28 cellular contexts compared by ENCODE assay signal in genomic region chr15:38824719-38825118, GRCh38.
"Had no signal": no experiment of that assay in that cellular context is flagged by ENCODE, and none has a peak within 500 bp of the region (broad histone marks: within the 10 kb centered on the region; RNA-seq: fewer than 3 reads in every experiment).

No MANE protein-coding gene starts in this region.

- H3K9me3 Mint-ChIP-seq: effector memory CD8-positive, alpha-beta T cell; endodermal cell had no signal

- DNase-seq: colonic mucosa; cortex of kidney; dermis blood vessel endothelial cell; dorsolateral prefrontal cortex; effector CD4-positive, alpha-beta T cell; effector CD8-positive, alpha-beta T cell; effector memory CD4-positive, alpha-beta T cell; effector memory CD8-positive, alpha-beta T cell; endodermal cell; erythroblast; esophagus squamous epithelium; foreskin fibroblast; foreskin keratinocyte; foreskin melanocyte; gastrocnemius medialis; glutamatergic neuron; head of caudate nucleus; heart left ventricle; heart right ventricle; hippocampal formation had no signal

- H3K9me3 ChIP-seq: colonic mucosa, esophagus squamous epithelium, gastrocnemius medialis, gastroesophageal sphincter, heart left ventricle, heart right ventricle had no signal

- H3K4me3 ChIP-seq: colonic mucosa, coronary artery, dorsolateral prefrontal cortex, esophagus squamous epithelium, gastrocnemius medialis, gastroesophageal sphincter, heart left ventricle, heart right ventricle, hepatocyte had no signal

- H3K27me3 ChIP-seq: colonic mucosa, esophagus squamous epithelium, gastrocnemius medialis, gastroesophageal sphincter, heart left ventricle, heart right ventricle had no signal

- H3K4me3 Mint-ChIP-seq: dendritic cell treated with granulocyte-macrophage colony-stimulating factor and Interleukin-4, amounts not matched to agents 40 ng/mL and 50 ng/mL, for 4 days; effector memory CD8-positive, alpha-beta T cell; endodermal cell had no signal

- H3K79me2 ChIP-seq: hepatocyte had no signal

- H3K4me1 Mint-ChIP-seq: endodermal cell had no signal

- H3K4me2 ChIP-seq: hepatocyte had no signal

- H3K4me1 ChIP-seq: colonic mucosa, esophagus squamous epithelium, foreskin keratinocyte, gastrocnemius medialis had no signal

- FAIRE-seq: colon, endometrium, frontal cortex had no signal

- ATAC-seq: effector memory CD8-positive, alpha-beta T cell; foreskin keratinocyte; gastrocnemius medialis; gastroesophageal sphincter; heart left ventricle; heart right ventricle had no signal

- H3K27ac ChIP-seq: colonic mucosa, coronary artery, dorsolateral prefrontal cortex, epithelial cell of prostate, esophagus squamous epithelium, foreskin keratinocyte, gastrocnemius medialis, gastroesophageal sphincter, heart left ventricle, heart right ventricle, hepatocyte had no signal

- H3K36me3 ChIP-seq: colonic mucosa, esophagus squamous epithelium, gastrocnemius medialis, gastroesophageal sphincter, heart left ventricle, heart right ventricle had no signal

- H3K27ac Mint-ChIP-seq: dendritic cell treated with granulocyte-macrophage colony-stimulating factor and Interleukin-4, amounts not matched to agents 40 ng/mL and 50 ng/mL, for 4 days; effector memory CD8-positive, alpha-beta T cell; endodermal cell had no signal

- H2AFZ ChIP-seq: hepatocyte had no signal
